18 cellular contexts compared by ENCODE assay signal in the genomic region with DNA sequence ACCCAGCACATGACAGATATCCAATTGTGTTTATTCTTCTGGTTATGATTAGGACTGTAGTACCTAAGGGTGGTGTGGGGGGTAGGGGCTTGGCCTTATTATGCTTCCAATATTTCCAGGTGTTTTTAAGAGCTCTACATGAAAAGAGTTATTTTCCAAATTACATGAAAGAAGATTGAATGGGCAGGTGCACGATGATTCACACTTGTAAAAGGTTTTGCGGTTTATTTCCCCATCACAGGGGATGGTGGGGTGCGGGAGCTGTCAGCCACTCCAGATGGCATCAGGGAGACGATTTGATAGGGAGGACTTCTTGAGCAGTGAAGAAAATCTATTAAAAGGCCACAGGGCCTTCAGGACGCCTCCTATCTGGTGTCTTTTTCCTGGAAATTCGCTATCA. TPM values are rescaled to one million over a fixed set of nuclear protein-coding genes. Genes with fewer than 3 reads are reported as not detected.
"Had no signal": no experiment of that assay in that cellular context is flagged by ENCODE, and none has a peak within 500 bp of the region (broad histone marks: within the 10 kb centered on the region; RNA-seq: fewer than 3 reads in every experiment).

No MANE protein-coding gene starts in this region.

- H3K36me3 ChIP-seq: neutrophil, thyroid gland had no signal

- H3K27me3 ChIP-seq: neutrophil, thyroid gland had no signal

- H3K27ac ChIP-seq: dorsolateral prefrontal cortex, neutrophil, parathyroid adenoma, thyroid gland had no signal

- H3K9ac ChIP-seq: parathyroid adenoma had no signal

- ATAC-seq: activated CD8-positive, alpha-beta T cell treated with anti-CD3 and anti-CD28 coated beads, Interleukin-2, amount 10 ng/mL, durations not matched to agents 7 days and 5 days; left colon; natural killer cell treated with Interleukin-12 subunit alpha and Interleukin-12 subunit beta and Interleukin-15 and Interleukin-18, amount 100 ng/mL, for 72 hours; sciatic nerve had no signal

- H3K4me1 ChIP-seq: parathyroid adenoma, thyroid gland had no signal

- DNase-seq: activated CD4-positive, alpha-beta T cell treated with anti-CD3 and anti-CD28 coated beads, Interleukin-2, amount 10 ng/mL, durations not matched to agents 7 days and 5 days; activated CD8-positive, alpha-beta T cell treated with anti-CD3 and anti-CD28 coated beads, Interleukin-2, amount 10 ng/mL, durations not matched to agents 7 days and 5 days; activated naive CD4-positive, alpha-beta T cell treated with Interleukin-2 at 50 U/mL for 16 hours; activated T-cell treated with anti-CD3 and anti-CD28 coated beads, Interleukin-2, amount 50 U/mL, for 24 hours; anterior cingulate cortex; caudate nucleus; dorsolateral prefrontal cortex; left colon; stimulated activated CD8-positive, alpha-beta memory T cell treated with anti-CD3 and anti-CD28 coated beads, Interleukin-4, amount 100 ng/mL, for 48 hours; stimulated activated naive CD4-positive, alpha-beta T cell treated with Interleukin-2 at 50 U/mL for 16 hours; thyroid gland had no signal

- FAIRE-seq: colon had no signal

- H3K79me2 ChIP-seq: parathyroid adenoma had no signal

- H2AFZ ChIP-seq: parathyroid adenoma had no signal

- H3K9me3 ChIP-seq: neutrophil, thyroid gland had no signal

- H3K4me3 ChIP-seq: dorsolateral prefrontal cortex, lung, thyroid gland had no signal

RNA-seq across cellular contexts. Expression of a gene that starts 15.1 kb away (rescaled TPM):
- total RNA-seq: activated CD4-positive, alpha-beta T cell treated with anti-CD3 and anti-CD28 coated beads, Interleukin-2, amount 10 ng/mL, durations not matched to agents 7 days and 5 days; activated CD8-positive, alpha-beta T cell treated with anti-CD3 and anti-CD28 coated beads, Interleukin-2, amount 10 ng/mL, durations not matched to agents 7 days and 5 days; activated T-helper 2 cell treated with anti-CD3 and anti-CD28 coated beads, Interferon-gamma antibody, Interleukin-2, Interleukin-4, amounts not matched to agents 10 μg/mL and 5 μg/mL and 100 μg/mL, durations not matched to agents 14 hours and 24 hours and 36 hours; natural killer cell treated with Interleukin-12 subunit alpha and Interleukin-12 subunit beta and Interleukin-15 and Interleukin-18, amount 100 ng/mL, for 72 hours had no signal
